1 cellular context compared by ENCODE assay signal in genomic region chr19:7590256-7590655, GRCh38.
A peak's percentile ranks its signal among the peaks of the same experiment; 100 is the strongest.
TF ChIP-seq lines count a peak whose summit lies in the region.

No MANE protein-coding gene starts in this region.

TF ChIP-seq in H1, 55 proteins besides CTCF, POLR2A, EP300 and RAD21:
- TF ChIP-seq BCL11A (IDR thresholded peaks at IDR 0.05; ENCODE audit: low read depth in 2 of 2, low read length in 2 of 2) (no peak), EGR1 (IDR thresholded peaks at IDR 0.05; ENCODE audit: borderline replicate concordance, low read depth, low read length) (peak; percentile 22; the same call in 1 of the 2 replicates)
